In the genomic region with DNA sequence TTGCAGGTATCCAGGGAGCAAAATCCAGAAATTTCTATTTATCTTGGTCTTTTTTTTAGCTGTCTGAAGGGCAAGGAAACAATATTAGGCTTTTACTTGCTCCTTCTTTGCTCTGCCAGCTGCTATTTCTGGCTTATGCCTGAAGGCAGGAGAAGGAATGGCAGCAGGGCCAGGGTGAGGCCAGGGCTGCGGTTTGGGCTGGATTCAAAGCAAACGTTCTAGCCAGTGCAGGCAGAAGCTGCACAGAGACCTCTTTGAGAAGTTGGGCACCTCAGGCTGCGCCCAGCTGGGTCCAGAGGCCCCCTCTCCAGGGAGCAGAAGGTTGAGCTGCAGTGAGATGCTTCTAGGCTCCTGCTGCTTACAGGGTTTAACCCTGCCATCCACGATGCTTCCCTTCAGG, we compare ENCODE assay signal across 22 cellular contexts.
DNase-seq lines count a peak whose midpoint lies in the region; ATAC-seq, FAIRE-seq and TF ChIP-seq lines count a peak whose summit lies in the region.
"Had no signal": no experiment of that assay in that cellular context is flagged by ENCODE, and none has a peak within 500 bp of the region (broad histone marks: within the 10 kb centered on the region; RNA-seq: fewer than 3 reads in every experiment).

No MANE protein-coding gene starts in this region.

- TF ChIP-seq EP300 in suprapubic skin (IDR thresholded peaks at IDR 0.05): no peak

- no peak overlapping the region for H3K56ac ChIP-seq in H9 (ENCODE audit: insufficient read length, low read depth, low read length)

- TF ChIP-seq POLR2A in suprapubic skin (IDR thresholded peaks at IDR 0.05): no peak
- TF ChIP-seq POLR2A in GM12891 (IDR thresholded peaks at IDR 0.05; ENCODE audit: low read depth, low read length): no peak

- no peaks in the 10 kb centered on the region for H3K79me1 ChIP-seq in H9 (ENCODE audit: insufficient read depth, low read depth, low read length, poor library complexity, severe bottlenecking)

- H3K79me2 ChIP-seq in H9 (ENCODE audit: insufficient read depth, low read length): no peaks in the 10 kb centered on the region

- no peak overlapping the region for H4K5ac ChIP-seq in H9 (ENCODE audit: insufficient read length, low read depth, low read length)

- H2BK120ac ChIP-seq in H9 (ENCODE audit: low read depth, low read length, poor library complexity, severe bottlenecking): no peak overlapping the region

- H3K4me1 ChIP-seq in H9 (ENCODE audit: insufficient read depth, low read length) (no peaks in the 10 kb centered on the region), ascending aorta (peaks cover 0 to 6% of the 10 kb centered on the region in 2 donors), iPS-20b (ENCODE audit: insufficient read depth, low read length) (peaks cover 9% of the 10 kb centered on the region), suprapubic skin (peaks cover 8% of the 10 kb centered on the region)

- no peak for ATAC-seq in GM19395 (IDR thresholded peaks at IDR 0.05; ENCODE audit: unreplicated experiment)
- ATAC-seq: activated CD4-positive, CD25-positive, alpha-beta regulatory T cell treated with anti-CD3 and anti-CD28 coated beads, Interleukin-2, amount 50 U/mL, for 24 hours; activated CD8-positive, alpha-beta T cell treated with anti-CD3 and anti-CD28 coated beads, Interleukin-2, amount 10 ng/mL, durations not matched to agents 7 days and 5 days; CD8-positive, alpha-beta T cell; mucosa of descending colon; Right ventricle myocardium inferior had no signal

- DNase-seq in H9: no peak
- no peak for DNase-seq in ascending aorta (ENCODE audit: low spot score in 2 of 2)
- no peak for DNase-seq in suprapubic skin (ENCODE audit: low spot score in 2 of 2)
- no peak for DNase-seq in GM12891 (ENCODE audit: insufficient read length, low spot score)
- no peak for DNase-seq in HuH-7 (ENCODE audit: low spot score)
- no peak for DNase-seq in NCI-H510A (lab: John Stamatoyannopoulos, UW)
- DNase-seq: activated CD8-positive, alpha-beta T cell treated with anti-CD3 and anti-CD28 coated beads, Interleukin-2, amount 10 ng/mL, durations not matched to agents 7 days and 5 days; activated gamma-delta T cell; CD8-positive, alpha-beta T cell; DMS153; mucosa of descending colon; stimulated activated CD4-positive, alpha-beta T cell treated with anti-CD3 and anti-CD28 coated beads, Interleukin-1b, Interleukin-23, amount 100 ng/mL, for 48 hours; SW 1271; tibial artery had no signal

- intact Hi-C loops in ascending aorta (cut with DNase I): no loop called here

- H2BK15ac ChIP-seq in H9 (ENCODE audit: low read depth, low read length): no peak overlapping the region

- H3K9ac ChIP-seq in H9 (ENCODE audit: extremely low read depth, insufficient read length, low read length) (no peak overlapping the region), iPS-20b (ENCODE audit: low read depth, low read length) (0 out of 2 replicates have a peak overlapping the region, but pooled peaks have one; percentile 5)

- no peak overlapping the region for H3K4me3 Mint-ChIP-seq in H9
- H3K4me3 Mint-ChIP-seq: activated CD8-positive, alpha-beta T cell treated with anti-CD3 and anti-CD28 coated beads, Interleukin-2, amount 10 ng/mL, durations not matched to agents 7 days and 5 days; CD8-positive, alpha-beta T cell; dendritic cell treated with granulocyte-macrophage colony-stimulating factor and Interleukin-4, amounts not matched to agents 40 ng/mL and 50 ng/mL, for 4 days; IgD-negative memory B cell had no signal

- H4K91ac ChIP-seq in H9 (ENCODE audit: insufficient read length, low read depth, low read length): no peak overlapping the region

- H3K4me3 ChIP-seq in ascending aorta (no peak overlapping the region), iPS-20b (ENCODE audit: low read length) (no peak overlapping the region), suprapubic skin (no peak overlapping the region)
- H3K4me3 ChIP-seq: cardiac muscle cell, mucosa of descending colon, skin epidermis, tibial artery had no signal

- H3K27ac Mint-ChIP-seq in H9: peak overlapping the region; percentile 15 to 82 (median 82); a peak in 3 of 7 replicates
- H3K27ac Mint-ChIP-seq: activated CD8-positive, alpha-beta T cell treated with anti-CD3 and anti-CD28 coated beads, Interleukin-2, amount 10 ng/mL, durations not matched to agents 7 days and 5 days; CD8-positive, alpha-beta T cell; dendritic cell treated with granulocyte-macrophage colony-stimulating factor and Interleukin-4, amounts not matched to agents 40 ng/mL and 50 ng/mL, for 4 days; IgD-negative memory B cell had no signal

- no peaks in the 10 kb centered on the region for H3K27me3 Mint-ChIP-seq in H9 (ENCODE audit: low read depth)
- H3K27me3 Mint-ChIP-seq: dendritic cell treated with granulocyte-macrophage colony-stimulating factor and Interleukin-4, amounts not matched to agents 40 ng/mL and 50 ng/mL, for 4 days; IgD-negative memory B cell had no signal

- no peak for FAIRE-seq in GM12891 (lab: Jason Lieb, UNC)

- TF ChIP-seq CTCF in H9 (conservative IDR thresholded peaks at IDR 0.05) (no peak), ascending aorta (IDR thresholded peaks at IDR 0.05) (no peak), suprapubic skin (IDR thresholded peaks at IDR 0.05) (no peak)

- no peak overlapping the region for H3K23ac ChIP-seq in H9 (ENCODE audit: insufficient read length, low read depth, low read length)

- no peaks in the 10 kb centered on the region for H4K20me1 ChIP-seq in H9 (ENCODE audit: control insufficient read depth, insufficient read depth, insufficient read length)

- H3K27me3 ChIP-seq in H9 (ENCODE audit: insufficient read depth, low read length) (no peaks in the 10 kb centered on the region), ascending aorta (no peaks in the 10 kb centered on the region), iPS-20b (ENCODE audit: insufficient read depth, low read length) (no peaks in the 10 kb centered on the region), suprapubic skin (no peaks in the 10 kb centered on the region)
- H3K27me3 ChIP-seq: cardiac muscle cell, tibial artery had no signal

- no peak overlapping the region for H2BK12ac ChIP-seq in H9 (ENCODE audit: insufficient read length, low read depth, low read length)

- no peak overlapping the region for H2BK20ac ChIP-seq in H9 (ENCODE audit: low read depth, low read length, poor library complexity, severe bottlenecking)

- no peak overlapping the region for H2AK5ac ChIP-seq in H9 (ENCODE audit: insufficient read length, low read length)

- no peak overlapping the region for H3K14ac ChIP-seq in H9 (ENCODE audit: insufficient read depth, low read length)

- peaks cover 21 to 24% of the 10 kb centered on the region in 2 experiments for H3K4me1 Mint-ChIP-seq in H9
- H3K4me1 Mint-ChIP-seq: IgD-negative memory B cell had no signal

- no CpG with 5 or more reads among the region's 4 CpGs for WGBS in H9 (ENCODE audit: extremely low coverage, insufficient read length, low lambda C conversion rate)
- 58% methylated on average over 2 of the region's 4 CpGs for WGBS in suprapubic skin

- peaks cover 0 to 4% of the 10 kb centered on the region in 2 experiments; a peak in 3 of 5 replicates for H3K9me3 Mint-ChIP-seq in H9
- H3K9me3 Mint-ChIP-seq: dendritic cell treated with granulocyte-macrophage colony-stimulating factor and Interleukin-4, amounts not matched to agents 40 ng/mL and 50 ng/mL, for 4 days had no signal

- no peak overlapping the region for H3K4me2 ChIP-seq in H9 (ENCODE audit: insufficient read depth, insufficient read length, low read length)

- H3K9me3 ChIP-seq in H9 (ENCODE audit: control insufficient read depth, low read depth, low read length) (no peaks in the 10 kb centered on the region), ascending aorta (no peaks in the 10 kb centered on the region), iPS-20b (ENCODE audit: insufficient read depth, low read depth, low read length) (no peaks in the 10 kb centered on the region), suprapubic skin (no peaks in the 10 kb centered on the region)
- H3K9me3 ChIP-seq: mucosa of descending colon, tibial artery had no signal

- no peaks in the 10 kb centered on the region for H3K36me3 ChIP-seq in ascending aorta
- no peaks in the 10 kb centered on the region for H3K36me3 ChIP-seq in iPS-20b (ENCODE audit: insufficient read depth, low read depth, low read length)
- no peaks in the 10 kb centered on the region for H3K36me3 ChIP-seq in suprapubic skin
- H3K36me3 ChIP-seq: cardiac muscle cell, tibial artery had no signal

- H3T11ph ChIP-seq in H9 (ENCODE audit: low read length): no peak overlapping the region

- no peak overlapping the region for H4K8ac ChIP-seq in H9 (replicated peaks; ENCODE audit: insufficient read length, low read depth, low read length)

- H2AFZ ChIP-seq in H9 (ENCODE audit: low read length): no peak overlapping the region

- no peaks in the 10 kb centered on the region for H3K23me2 ChIP-seq in H9 (ENCODE audit: insufficient read length, low read depth, low read length, poor library complexity, severe bottlenecking)

- H3K18ac ChIP-seq in H9 (ENCODE audit: insufficient read length, low read depth, low read length): no peak overlapping the region

- no peak overlapping the region for H3K4ac ChIP-seq in H9 (ENCODE audit: low read depth, low read length)

- no peak overlapping the region for H2BK5ac ChIP-seq in H9 (ENCODE audit: insufficient read length, low read length)

- H3K36me3 Mint-ChIP-seq in H9 (ENCODE audit: insufficient read depth in 1 of 3, low read depth in 3 of 3): peaks cover 4 to 25% (median 17%) of the 10 kb centered on the region in 3 experiments; a peak in 6 of 7 replicates
- H3K36me3 Mint-ChIP-seq: CD8-positive, alpha-beta T cell; IgD-negative memory B cell had no signal

- no peak overlapping the region for H3K27ac ChIP-seq in H9 (ENCODE audit: insufficient read length, low read depth, low read length)
- H3K27ac ChIP-seq in ascending aorta: peak overlapping the region; percentile 13 to 38
- H3K27ac ChIP-seq in iPS-20b (ENCODE audit: low read length): no peak overlapping the region
- H3K27ac ChIP-seq in suprapubic skin: peak overlapping the region; percentile 14
- H3K27ac ChIP-seq: cardiac muscle cell, skin epidermis had no signal

TF ChIP-seq in GM12891, 5 proteins besides CTCF, POLR2A, EP300 and RAD21:
- TF ChIP-seq POU2F2 (IDR thresholded peaks at IDR 0.05; ENCODE audit: low read depth, low read length) (no peak), TAF1 (IDR thresholded peaks at IDR 0.05; ENCODE audit: low read depth, low read length) (no peak), POLR2AphosphoS5 (IDR thresholded peaks at IDR 0.05; ENCODE audit: low read depth, low read length) (no peak), SPI1 (IDR thresholded peaks at IDR 0.05; ENCODE audit: low read depth, low read length) (no peak), PAX5 (IDR thresholded peaks at IDR 0.05; ENCODE audit: insufficient read depth, low read length, severe bottlenecking) (no peak)

Comparison
In these comparisons a context has a peak if more than half of its experiments do, and no peak if none do; other contexts are left out.
1. H3K27ac ChIP-seq: peak in ascending aorta (2 of 2) and suprapubic skin (single experiment); none in H9 (single experiment) and iPS-20b (single experiment).